ENCODE assay signal across 2 cellular contexts in genomic region chr17:4892499-4893221, GRCh38.
TF ChIP-seq lines count a peak whose summit lies in the region.

No MANE protein-coding gene starts in this region.

TF ChIP-seq in GM12891, 5 proteins besides CTCF, POLR2A, EP300 and RAD21:
- peak; percentile 75 for TF ChIP-seq PAX5 (IDR thresholded peaks at IDR 0.05; ENCODE audit: insufficient read depth, low read length, severe bottlenecking)
- TF ChIP-seq TAF1 (IDR thresholded peaks at IDR 0.05; ENCODE audit: low read depth, low read length): no peak

TF ChIP-seq in HepG2, 621 proteins besides CTCF, POLR2A, EP300 and RAD21:
- no peak for TF ChIP-seq GABPA (IDR thresholded peaks at IDR 0.05; ENCODE audit: low read depth, low read length)
- TF ChIP-seq GABPA (CRISPR knock-in tag; IDR thresholded peaks at IDR 0.05; ENCODE audit: low read depth): no peak
- TF ChIP-seq ZFYVE20 (CRISPR knock-in tag; IDR thresholded peaks at IDR 0.05; ENCODE audit: borderline replicate concordance, low read depth): no peak
- no peak for TF ChIP-seq TCF12 (IDR thresholded peaks at IDR 0.05)
- no peak for TF ChIP-seq TCF12 (CRISPR knock-in tag; IDR thresholded peaks at IDR 0.05)
- no peak for TF ChIP-seq ZFP91 (CRISPR knock-in tag; IDR thresholded peaks at IDR 0.05; ENCODE audit: borderline replicate concordance)
- peak; percentile 74 for TF ChIP-seq AGO2 (optimal IDR thresholded peaks at IDR 0.05; ENCODE audit: low read depth, low read length)
